Comparison of ENCODE assay signal across 14 cellular contexts in the genomic region with DNA sequence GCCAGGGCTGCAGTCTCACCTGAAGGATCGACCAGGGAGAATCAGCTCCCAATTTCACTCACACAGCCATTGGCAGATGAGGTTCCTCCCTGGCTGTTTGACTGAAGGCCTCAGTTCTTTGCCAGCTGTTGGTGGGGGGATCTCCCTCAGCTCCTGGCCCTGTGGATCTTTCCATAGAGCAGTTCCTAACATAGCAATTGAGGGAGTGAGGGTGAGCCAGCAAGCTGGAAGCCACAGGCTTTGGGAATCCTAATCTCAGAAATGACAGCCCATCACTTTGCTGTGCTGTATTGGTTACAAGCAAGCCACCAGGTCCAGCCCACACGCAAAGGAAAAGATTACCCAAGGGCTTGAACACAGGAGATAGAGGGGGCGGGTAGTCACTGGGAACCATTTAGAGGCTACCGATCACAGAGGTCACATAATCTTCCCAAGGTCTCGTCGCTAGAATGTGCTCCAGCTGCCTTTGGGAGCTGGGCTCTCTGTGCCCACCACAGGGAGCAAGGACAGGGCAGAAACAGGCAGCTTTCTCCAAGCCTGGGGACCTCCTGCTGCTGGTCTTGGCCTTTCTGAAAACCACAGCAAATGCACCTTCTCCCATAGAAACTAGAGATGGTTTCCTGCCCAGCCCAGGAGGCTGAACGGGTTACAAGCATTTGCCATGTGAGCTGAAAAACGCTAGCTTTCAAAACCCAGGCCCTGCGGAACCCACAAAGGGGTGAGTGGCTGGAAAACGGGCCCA. TPM values are rescaled to one million over a fixed set of nuclear protein-coding genes. Genes with fewer than 3 reads are reported as not detected.
A peak's percentile ranks its signal among the peaks of the same experiment; 100 is the strongest.
DNase-seq lines count a peak whose midpoint lies in the region; ATAC-seq and TF ChIP-seq lines count a peak whose summit lies in the region.
"Had no signal": no experiment of that assay in that cellular context is flagged by ENCODE, and none has a peak within 500 bp of the region (broad histone marks: within the 10 kb centered on the region; RNA-seq: fewer than 3 reads in every experiment).

No MANE protein-coding gene starts in this region.

- H3K9ac ChIP-seq in Loucy (ENCODE audit: low read depth, low read length, poor library complexity, severe bottlenecking), result no peak overlapping the region

- H4K20me1 ChIP-seq in Loucy (ENCODE audit: insufficient read depth, low read length, poor library complexity, severe bottlenecking), result no peaks in the 10 kb centered on the region

- peaks cover 16% of the 10 kb centered on the region for H3K4me1 ChIP-seq in cardiac muscle cell (ENCODE audit: low read depth)
- no peaks in the 10 kb centered on the region for H3K4me1 ChIP-seq in Loucy (ENCODE audit: insufficient read depth, low read length, poor library complexity, severe bottlenecking)
- H3K4me1 ChIP-seq in lower lobe of right lung, result no peaks in the 10 kb centered on the region

- POLR2A ChIA-PET in activated naive CD8-positive, alpha-beta T cell treated with anti-CD3 and anti-CD28 coated beads, Interleukin-2, amount 10 ng/mL, durations not matched to agents 7 days and 5 days (lab: Charles Lee), result no interaction called here

- no peaks in the 10 kb centered on the region for H3K9me3 ChIP-seq in cardiac muscle cell (ENCODE audit: low read depth)
- H3K9me3 ChIP-seq in Loucy (ENCODE audit: insufficient read depth, low read depth, low read length), result no peaks in the 10 kb centered on the region
- no peaks in the 10 kb centered on the region for H3K9me3 ChIP-seq in lower lobe of right lung

- H3K9me2 ChIP-seq in Loucy (replicated peaks; ENCODE audit: low read depth, low read length), result no peaks in the 10 kb centered on the region

- peak overlapping the region; percentile 55 for H2AFZ ChIP-seq in Loucy (ENCODE audit: low read length)

- intact Hi-C loops in Right ventricle myocardium inferior (cut with DNase I), result no loop called here
- intact Hi-C loops in lower lobe of right lung (cut with DNase I), result no loop called here

- H3K27me3 Mint-ChIP-seq in activated naive CD8-positive, alpha-beta T cell treated with anti-CD3 and anti-CD28 coated beads, Interleukin-2, amount 10 ng/mL, durations not matched to agents 7 days and 5 days, result peaks cover 26% of the 10 kb centered on the region

- no peak overlapping the region for H3K4me3 ChIP-seq in cardiac muscle cell
- H3K4me3 ChIP-seq in Loucy (ENCODE audit: low read length, poor library complexity, severe bottlenecking), result no peak overlapping the region
- H3K4me3 ChIP-seq in lower lobe of right lung, result no peak overlapping the region
- H3K4me3 ChIP-seq: smooth muscle cell had no signal

- H3K27ac Mint-ChIP-seq in activated naive CD8-positive, alpha-beta T cell treated with anti-CD3 and anti-CD28 coated beads, Interleukin-2, amount 10 ng/mL, durations not matched to agents 7 days and 5 days, result peak overlapping the region; percentile 54

- H3K36me3 Mint-ChIP-seq in activated naive CD8-positive, alpha-beta T cell treated with anti-CD3 and anti-CD28 coated beads, Interleukin-2, amount 10 ng/mL, durations not matched to agents 7 days and 5 days, result no peaks in the 10 kb centered on the region

- H3K36me3 ChIP-seq in cardiac muscle cell, result no peaks in the 10 kb centered on the region
- no peaks in the 10 kb centered on the region for H3K36me3 ChIP-seq in Loucy (ENCODE audit: insufficient read depth, low read length)
- no peaks in the 10 kb centered on the region for H3K36me3 ChIP-seq in lower lobe of right lung

- H3K4me2 ChIP-seq in Loucy (ENCODE audit: low read depth, low read length, poor library complexity, severe bottlenecking), result no peak overlapping the region
- H3K4me2 ChIP-seq: smooth muscle cell had no signal

- ATAC-seq in Right ventricle myocardium inferior, result no peak
- ATAC-seq in activated naive CD8-positive, alpha-beta T cell treated with anti-CD3 and anti-CD28 coated beads, Interleukin-2, amount 10 ng/mL, durations not matched to agents 7 days and 5 days (ENCODE audit: low read depth), result no peak
- no peak for ATAC-seq in HG02981 (IDR thresholded peaks at IDR 0.05; ENCODE audit: unreplicated experiment)
- ATAC-seq in lower lobe of right lung, result no peak
- ATAC-seq in HG03378 (IDR thresholded peaks at IDR 0.05; ENCODE audit: unreplicated experiment), result no peak
- ATAC-seq: left lobe of liver had no signal

- peak overlapping the region; percentile 52 for H3K4me3 Mint-ChIP-seq in activated naive CD8-positive, alpha-beta T cell treated with anti-CD3 and anti-CD28 coated beads, Interleukin-2, amount 10 ng/mL, durations not matched to agents 7 days and 5 days

- H3K9me3 Mint-ChIP-seq in activated naive CD8-positive, alpha-beta T cell treated with anti-CD3 and anti-CD28 coated beads, Interleukin-2, amount 10 ng/mL, durations not matched to agents 7 days and 5 days, result no peaks in the 10 kb centered on the region

- H3K79me2 ChIP-seq in Loucy (ENCODE audit: insufficient read depth, low read length), result no peaks in the 10 kb centered on the region

- peaks cover 34% of the 10 kb centered on the region for H3K4me1 Mint-ChIP-seq in activated naive CD8-positive, alpha-beta T cell treated with anti-CD3 and anti-CD28 coated beads, Interleukin-2, amount 10 ng/mL, durations not matched to agents 7 days and 5 days

- H3K27me3 ChIP-seq in cardiac muscle cell, result no peaks in the 10 kb centered on the region
- no peaks in the 10 kb centered on the region for H3K27me3 ChIP-seq in Loucy (ENCODE audit: insufficient read depth, low read length, poor library complexity, severe bottlenecking)
- no peaks in the 10 kb centered on the region for H3K27me3 ChIP-seq in lower lobe of right lung (ENCODE audit: low read depth)

- H3F3A ChIP-seq in Loucy (ENCODE audit: low read depth), result no peaks in the 10 kb centered on the region

- DNase-seq in cardiac muscle cell (ENCODE audit: low read depth in 1 of 2, low spot score in 1 of 2) (peak; percentile 24 to 53), Right ventricle myocardium inferior (ENCODE audit: missing footprints) (no peak), lower lobe of right lung (no peak)
- no peak for DNase-seq in activated naive CD8-positive, alpha-beta T cell treated with anti-CD3 and anti-CD28 coated beads, Interleukin-2, amount 10 ng/mL, durations not matched to agents 7 days and 5 days
- peak; percentile 34 to 38 for DNase-seq in stimulated activated CD8-positive, alpha-beta memory T cell treated with anti-CD3 and anti-CD28 coated beads, Interleukin-7, amount 100 ng/mL, for 48 hours (ENCODE audit: extremely low read depth in 1 of 2, low read depth in 1 of 2)
- DNase-seq: KG1, NCI-H1105 treated with DMSO at 0.1 percent for 48 hours, substantia nigra had no signal

- peak overlapping the region; percentile 69 for H3K27ac ChIP-seq in cardiac muscle cell
- H3K27ac ChIP-seq in lower lobe of right lung, result no peak overlapping the region

- TF ChIP-seq CTCF in cardiac muscle cell (IDR thresholded peaks at IDR 0.05; ENCODE audit: low read depth, low read length), result no peak
- TF ChIP-seq CTCF in Loucy (conservative IDR thresholded peaks at IDR 0.05; ENCODE audit: low read length), result no peak
- TF ChIP-seq CTCF in lower lobe of right lung (IDR thresholded peaks at IDR 0.05), result no peak

RNA-seq across cellular contexts. Expression of gene OTUB2, which starts 4.6 kb away (rescaled TPM):
- total RNA-seq in cardiac muscle cell (2.4 and 4.1 TPM in 2 replicates), Right ventricle myocardium inferior (0.35 TPM), lower lobe of right lung (1.9 TPM)
- polyA plus RNA-seq in cardiac muscle cell, result 4.3 and 4.4 TPM in 2 replicates
- under 1 TPM; 0.47 to 0.60 TPM for total RNA-seq in activated naive CD8-positive, alpha-beta T cell treated with anti-CD3 and anti-CD28 coated beads, Interleukin-2, amount 10 ng/mL, durations not matched to agents 7 days and 5 days

RNA-seq across cellular contexts. Expression of gene CCDC197, which starts 24.5 kb away (rescaled TPM):
- not detected in 2 replicates for total RNA-seq in cardiac muscle cell
- 0.21 TPM in 1 of 2 replicates, not detected in the other for polyA plus RNA-seq in cardiac muscle cell
- 0.84 TPM for total RNA-seq in Right ventricle myocardium inferior
- total RNA-seq in activated naive CD8-positive, alpha-beta T cell treated with anti-CD3 and anti-CD28 coated beads, Interleukin-2, amount 10 ng/mL, durations not matched to agents 7 days and 5 days, result under 1 TPM in 1 of 2 experiments, not detected in 1; 0.25 TPM
- not detected for total RNA-seq in lower lobe of right lung
- total RNA-seq: left lobe of liver, posterior vena cava, smooth muscle cell had no signal
- polyA plus RNA-seq: smooth muscle cell had no signal

RNA-seq across cellular contexts. Expression of gene ASB2, which starts 45.2 kb away (rescaled TPM):
- total RNA-seq in cardiac muscle cell (208 and 240 TPM in 2 replicates), Right ventricle myocardium inferior (294 TPM), lower lobe of right lung (2.4 TPM)
- polyA plus RNA-seq in cardiac muscle cell, result 165 and 191 TPM in 2 replicates
- 10 to 100 TPM; 21.3 to 24.0 TPM for total RNA-seq in activated naive CD8-positive, alpha-beta T cell treated with anti-CD3 and anti-CD28 coated beads, Interleukin-2, amount 10 ng/mL, durations not matched to agents 7 days and 5 days
- polyA plus RNA-seq: smooth muscle cell had no signal

RNA-seq across cellular contexts. Expression of gene DDX24, which starts 59.4 kb away (rescaled TPM):
- 167 and 188 TPM in 2 replicates for total RNA-seq in cardiac muscle cell
- polyA plus RNA-seq in cardiac muscle cell, result 227 and 272 TPM in 2 replicates
- 187 TPM for total RNA-seq in Right ventricle myocardium inferior
- total RNA-seq in activated naive CD8-positive, alpha-beta T cell treated with anti-CD3 and anti-CD28 coated beads, Interleukin-2, amount 10 ng/mL, durations not matched to agents 7 days and 5 days, result 100 to 1,000 TPM; 232 to 237 TPM
- 163 TPM for total RNA-seq in lower lobe of right lung

RNA-seq across cellular contexts. Expression of gene IFI27L1, which starts 59.5 kb away (rescaled TPM):
- total RNA-seq in cardiac muscle cell (70.1 and 75.5 TPM in 2 replicates), Right ventricle myocardium inferior (10.7 TPM), lower lobe of right lung (10.9 TPM)
- polyA plus RNA-seq in cardiac muscle cell, result 95.4 and 111 TPM in 2 replicates
- total RNA-seq in activated naive CD8-positive, alpha-beta T cell treated with anti-CD3 and anti-CD28 coated beads, Interleukin-2, amount 10 ng/mL, durations not matched to agents 7 days and 5 days, result 10 to 100 TPM; 36.1 to 39.8 TPM

Comparison
In these comparisons a context has a peak if more than half of its experiments do, and no peak if none do; other contexts are left out.
1. DNase-seq: peak in cardiac muscle cell (2 of 2) and stimulated activated CD8-positive, alpha-beta memory T cell treated with anti-CD3 and anti-CD28 coated beads, Interleukin-7, amount 100 ng/mL, for 48 hours (2 of 2); none in Right ventricle myocardium inferior (single experiment), activated naive CD8-positive, alpha-beta T cell treated with anti-CD3 and anti-CD28 coated beads, Interleukin-2, amount 10 ng/mL, durations not matched to agents 7 days and 5 days (single experiment) and lower lobe of right lung (single experiment).